ENCODE assay signal across 1 cellular context in genomic region chr12:11805680-11806079, GRCh38.
TF ChIP-seq lines count a peak whose summit lies in the region.

No MANE protein-coding gene starts in this region.

TF ChIP-seq in IMR-90, 13 proteins besides CTCF, POLR2A, EP300 and RAD21:
- TF ChIP-seq USF2 (IDR thresholded peaks at IDR 0.05; ENCODE audit: low read depth, low read length) (no peak), MAZ (IDR thresholded peaks at IDR 0.05; ENCODE audit: borderline replicate concordance, low read depth, low read length) (no peak), RCOR1 (IDR thresholded peaks at IDR 0.05; ENCODE audit: insufficient replicate concordance, low read length) (no peak), RFX5 (IDR thresholded peaks at IDR 0.05; ENCODE audit: low read depth, low read length) (no peak), ELK1 (IDR thresholded peaks at IDR 0.05; ENCODE audit: borderline replicate concordance, low read depth, low read length) (no peak), NFE2L2 (IDR thresholded peaks at IDR 0.05; ENCODE audit: low read depth, low read length) (no peak), BHLHE40 (IDR thresholded peaks at IDR 0.05; ENCODE audit: low read depth, low read length) (no peak), FOS (IDR thresholded peaks at IDR 0.05; ENCODE audit: low read depth, low read length) (no peak), CEBPB (IDR thresholded peaks at IDR 0.05; ENCODE audit: low read depth, low read length) (no peak), SMC3 (IDR thresholded peaks at IDR 0.05; ENCODE audit: low read depth, low read length) (no peak), MXI1 (IDR thresholded peaks at IDR 0.05; ENCODE audit: borderline replicate concordance, low read depth, low read length) (no peak), CHD1 (IDR thresholded peaks at IDR 0.05; ENCODE audit: low read depth, low read length) (no peak), MAFK (IDR thresholded peaks at IDR 0.05; ENCODE audit: low read depth, low read length) (no peak)
TF ChIP-seq in IMR-90: peak in this region for 0.
